In the genomic region with DNA sequence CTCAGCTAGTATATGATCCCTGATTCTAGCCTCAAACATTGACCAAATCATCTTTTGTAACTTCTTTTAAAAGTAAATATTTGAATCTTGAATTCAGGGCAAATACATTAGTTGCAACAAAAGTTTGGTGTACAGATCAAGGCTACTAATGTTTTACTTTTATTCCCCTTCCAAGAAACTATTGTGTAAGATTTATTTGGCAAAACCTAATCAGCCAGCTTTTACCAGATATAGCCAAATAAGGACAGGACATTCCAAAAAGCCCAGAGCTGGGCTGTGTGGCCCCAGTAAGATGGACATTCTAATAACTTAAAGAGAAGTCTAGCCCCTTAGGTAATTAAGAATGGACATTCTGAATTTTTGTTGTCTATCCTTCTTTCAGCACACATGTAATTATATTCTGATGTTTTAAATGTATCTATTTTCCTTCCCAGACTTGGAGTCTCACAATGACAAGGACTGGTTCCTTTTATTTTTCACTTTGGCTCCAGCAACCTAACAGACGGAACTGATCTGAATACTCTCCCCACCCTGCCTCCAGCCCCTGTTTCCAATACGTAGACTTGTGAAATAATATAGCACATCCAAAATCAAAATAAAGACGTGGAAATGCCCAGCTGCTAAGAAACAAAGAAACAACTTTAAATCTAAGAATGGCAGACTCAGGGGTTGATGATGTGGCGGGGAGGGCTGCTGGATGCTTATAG, we compare ENCODE assay signal across 10 cellular contexts. TPM values are rescaled to one million over a fixed set of nuclear protein-coding genes. Genes with fewer than 3 reads are reported as not detected.
DNase-seq lines count a peak whose midpoint lies in the region; ATAC-seq and TF ChIP-seq lines count a peak whose summit lies in the region.
"Had no signal": no experiment of that assay in that cellular context is flagged by ENCODE, and none has a peak within 500 bp of the region (broad histone marks: within the 10 kb centered on the region; RNA-seq: fewer than 3 reads in every experiment).

No MANE protein-coding gene starts in this region.

- peak; percentile 67 for ATAC-seq in gastroesophageal sphincter
- no peak for ATAC-seq in GM19328 (IDR thresholded peaks at IDR 0.05; ENCODE audit: unreplicated experiment)
- no peak for ATAC-seq in GM21423 (IDR thresholded peaks at IDR 0.05; ENCODE audit: unreplicated experiment)

- H3K4me3 ChIP-seq in gastroesophageal sphincter (no peak overlapping the region), stomach (no peak overlapping the region)
- H3K4me3 ChIP-seq: hepatocyte had no signal

- H3K27me3 ChIP-seq in gastroesophageal sphincter = no peaks in the 10 kb centered on the region
- H3K27me3 ChIP-seq in stomach = no peaks in the 10 kb centered on the region
- H3K27me3 ChIP-seq: hepatocyte had no signal

- peaks cover 0 to 24% (median 11%) of the 10 kb centered on the region in 3 donors for H3K4me1 ChIP-seq in gastroesophageal sphincter
- H3K4me1 ChIP-seq in stomach = peaks cover 0 to 23% (median 12%) of the 10 kb centered on the region in 4 donors

- no peak for TF ChIP-seq CTCF in VCaP (conservative IDR thresholded peaks at IDR 0.05)
- TF ChIP-seq CTCF in gastroesophageal sphincter (IDR thresholded peaks at IDR 0.05) = no peak
- TF ChIP-seq CTCF in stomach (IDR thresholded peaks at IDR 0.05) = no peak

- TF ChIP-seq EP300 in gastroesophageal sphincter (IDR thresholded peaks at IDR 0.05) = no peak
- TF ChIP-seq EP300 in stomach (IDR thresholded peaks at IDR 0.05) = no peak

- peak overlapping the region; percentile 64 for H3K27ac ChIP-seq in VCaP
- H3K27ac ChIP-seq in gastroesophageal sphincter = peak overlapping the region in 3 of 4 donors; percentile 31 to 62 (median 54)
- peak overlapping the region in 4 of 5 donors; percentile 44 to 57 (median 49) for H3K27ac ChIP-seq in stomach
- H3K27ac ChIP-seq: hepatocyte, parathyroid adenoma had no signal

- H3K36me3 ChIP-seq in gastroesophageal sphincter (peaks cover 0 to 12% of the 10 kb centered on the region in 2 donors), stomach (peaks cover 0 to 4% (median under 1%) of the 10 kb centered on the region in 4 donors)

- DNase-seq in EH (ENCODE audit: low read depth) = peak; percentile 34
- no peak for DNase-seq in stomach
- no peak for DNase-seq in KG1 (lab: John Stamatoyannopoulos, UW)
- no peak for DNase-seq in activated CD4-positive, alpha-beta T cell treated with anti-CD3 and anti-CD28 coated beads for 4 hours

- no peak for TF ChIP-seq POLR2A in gastroesophageal sphincter (IDR thresholded peaks at IDR 0.05)
- no peak for TF ChIP-seq POLR2A in stomach (IDR thresholded peaks at IDR 0.05)

- intact Hi-C loops in stomach (cut with DNase I; ENCODE audit: low total_unique reads) = no loop called here

- peaks cover 0 to 8% (median 0%) of the 10 kb centered on the region in 3 donors for H3K9me3 ChIP-seq in gastroesophageal sphincter
- H3K9me3 ChIP-seq in stomach = no peaks in the 10 kb centered on the region

- 64 to 95% methylated on average over 4 of the region's 4 CpGs for WGBS in gastroesophageal sphincter (ENCODE audit: low coverage in 1 of 2), 2 donors
- WGBS in stomach, 5 donors = 64 to 78% (median 75%) methylated on average over 4 of the region's 4 CpGs

RNA-seq across cellular contexts. Expression of gene STARD5, which starts 48.1 kb away (rescaled TPM):
- 1 to 10 TPM; 1.3 to 6.7 (median 4.1) TPM for total RNA-seq in gastroesophageal sphincter
- 100 to 1,000 TPM in 1 of 5 donors, 1 to 10 TPM in 2, under 1 TPM in 1, not detected in 1; 0.89 to 157 (median 5.2) TPM for total RNA-seq in stomach
- 10 to 100 TPM in 1 of 3 donors, 1 to 10 TPM in 2; 3.4 to 13.4 (median 4.2) TPM for polyA plus RNA-seq in stomach
